ENCODE assay signal across 28 cellular contexts in the genomic region with DNA sequence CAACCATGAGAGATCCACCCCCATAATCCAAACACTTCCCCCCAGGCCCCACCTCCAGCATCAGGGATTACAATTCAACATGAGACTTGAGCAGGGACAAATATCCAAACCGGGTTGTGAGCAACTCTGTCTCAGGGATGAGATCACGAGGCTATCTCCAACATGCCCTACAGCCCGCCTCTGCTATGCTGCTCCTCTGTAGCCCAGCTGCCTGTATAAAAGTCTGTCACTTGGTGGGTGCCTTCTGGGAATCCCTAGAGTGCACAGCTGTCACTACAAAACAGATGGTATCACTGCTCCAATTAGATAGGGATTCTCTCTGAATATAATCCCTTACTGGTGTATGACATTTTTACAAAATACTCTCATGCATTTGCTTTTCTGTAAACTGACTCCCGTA.
DNase-seq lines count a peak whose midpoint lies in the region; ATAC-seq and TF ChIP-seq lines count a peak whose summit lies in the region.
"Had no signal": no experiment of that assay in that cellular context is flagged by ENCODE, and none has a peak within 500 bp of the region (broad histone marks: within the 10 kb centered on the region; RNA-seq: fewer than 3 reads in every experiment).

No MANE protein-coding gene starts in this region.

- ATAC-seq in IMR-90 (ENCODE audit: low read depth): peak; percentile 55; the same call in 1 of the 2 replicates
- ATAC-seq: activated T-cell treated with anti-CD3 and anti-CD28 coated beads, Interleukin-2, amount 50 U/mL, for 4 hours; left colon; WTC11 had no signal

- intact Hi-C loops in IMR-90 (cut with micrococcal nuclease): no loop called here
- intact Hi-C loops in activated T-helper 2 cell treated with anti-CD3 and anti-CD28 coated beads, Interferon-gamma antibody, Interleukin-2, Interleukin-4, amounts not matched to agents 10 μg/mL and 5 μg/mL and 100 μg/mL, durations not matched to agents 14 hours and 24 hours and 36 hours (cut with micrococcal nuclease): no loop called here

- H2BK15ac ChIP-seq in IMR-90 (ENCODE audit: low read depth, low read length): no peak overlapping the region

- no peaks in the 10 kb centered on the region for H3K36me3 ChIP-seq in IMR-90 (ENCODE audit: control insufficient read depth, insufficient read depth, low read length)
- no peaks in the 10 kb centered on the region for H3K36me3 ChIP-seq in WERI-Rb-1
- H3K36me3 ChIP-seq: BLaER1 treated with 17β-estradiol and CSF1 and Interleukin-3, amounts not matched to agents 10 nM and 100 nM; HAP-1; stomach; thyroid gland had no signal

- H3K4me2 ChIP-seq in IMR-90 (ENCODE audit: low read depth, low read length): no peak overlapping the region

- H3K9me3 Mint-ChIP-seq in activated T-helper 2 cell treated with anti-CD3 and anti-CD28 coated beads, Interferon-gamma antibody, Interleukin-2, Interleukin-4, amounts not matched to agents 10 μg/mL and 5 μg/mL and 100 μg/mL, durations not matched to agents 14 hours and 24 hours and 36 hours: no peaks in the 10 kb centered on the region
- H3K9me3 Mint-ChIP-seq: activated CD4-positive, alpha-beta T cell treated with anti-CD3 and anti-CD28 coated beads, Interleukin-2, amount 10 ng/mL, durations not matched to agents 7 days and 5 days; activated T-cell treated with anti-CD3 and anti-CD28 coated beads, Interleukin-2, amount 50 U/mL, for 4 hours; immature natural killer cell; WTC11 had no signal

- no peak overlapping the region for H2BK5ac ChIP-seq in IMR-90 (ENCODE audit: low read depth, low read length, poor library complexity, severe bottlenecking)

- H3K27me3 Mint-ChIP-seq in activated T-helper 2 cell treated with anti-CD3 and anti-CD28 coated beads, Interferon-gamma antibody, Interleukin-2, Interleukin-4, amounts not matched to agents 10 μg/mL and 5 μg/mL and 100 μg/mL, durations not matched to agents 14 hours and 24 hours and 36 hours (ENCODE audit: low read depth): peaks cover 2% of the 10 kb centered on the region

- no peak for TF ChIP-seq RAD21 in IMR-90 (IDR thresholded peaks at IDR 0.05; ENCODE audit: low read length)

- H3K18ac ChIP-seq in IMR-90 (ENCODE audit: low read depth, low read length): no peak overlapping the region

- dilution Hi-C loops in IMR-90 (cut with HindIII; ENCODE audit: low sequenced_read_pairs, unreplicated experiment): no loop called here

- H3K9me3 ChIP-seq in IMR-90 (ENCODE audit: control insufficient read depth, insufficient read depth, low read length) (no peaks in the 10 kb centered on the region), WERI-Rb-1 (ENCODE audit: severe bottlenecking) (no peaks in the 10 kb centered on the region)
- H3K9me3 ChIP-seq: BLaER1 treated with 17β-estradiol and CSF1 and Interleukin-3, amounts not matched to agents 10 nM and 100 nM; HAP-1; stomach; thyroid gland had no signal

- H3K79me1 ChIP-seq in IMR-90 (ENCODE audit: low read depth in 1 of 2, low read length in 2 of 2): no peaks in the 10 kb centered on the region

- no peak overlapping the region for H3K27ac Mint-ChIP-seq in activated T-helper 2 cell treated with anti-CD3 and anti-CD28 coated beads, Interferon-gamma antibody, Interleukin-2, Interleukin-4, amounts not matched to agents 10 μg/mL and 5 μg/mL and 100 μg/mL, durations not matched to agents 14 hours and 24 hours and 36 hours
- H3K27ac Mint-ChIP-seq: activated CD4-positive, alpha-beta T cell treated with anti-CD3 and anti-CD28 coated beads, Interleukin-2, amount 10 ng/mL, durations not matched to agents 7 days and 5 days; immature natural killer cell; WTC11 had no signal

- no peak overlapping the region for H2AK5ac ChIP-seq in IMR-90 (ENCODE audit: low read depth, low read length)

- no peaks in the 10 kb centered on the region for H4K20me1 ChIP-seq in IMR-90 (ENCODE audit: insufficient read depth, low read length)
- H4K20me1 ChIP-seq: BLaER1 treated with 17β-estradiol and CSF1 and Interleukin-3, amounts not matched to agents 10 nM and 100 nM had no signal

- no peak overlapping the region for H3K23ac ChIP-seq in IMR-90 (ENCODE audit: low read depth, low read length)

- BruUV-seq in IMR-90 (replicated peaks; lab: Mats Ljungman, UMichigan): no TSS peak

- no peak overlapping the region for H2AFZ ChIP-seq in IMR-90 (replicated peaks; ENCODE audit: low read length, poor library complexity)
- H2AFZ ChIP-seq: parathyroid adenoma had no signal

- H4K5ac ChIP-seq in IMR-90 (ENCODE audit: low read depth, low read length): no peak overlapping the region

- H3K56ac ChIP-seq in IMR-90 (ENCODE audit: extremely low read depth, insufficient read depth, low read length): no peak overlapping the region

- H4K91ac ChIP-seq in IMR-90 (ENCODE audit: insufficient read depth, low read depth, low read length): no peak overlapping the region

- no peak overlapping the region for H2BK120ac ChIP-seq in IMR-90 (ENCODE audit: low read depth, low read length)

- in situ Hi-C loops in IMR-90 (cut with MboI; ENCODE audit: low sequenced_read_pairs): no loop called here

- no peak overlapping the region for H2AK9ac ChIP-seq in IMR-90 (replicated peaks; ENCODE audit: low read depth, low read length, poor library complexity)

- no CpG with 5 or more reads among the region's 4 CpGs for WGBS in IMR-90 (ENCODE audit: extremely low coverage in 2 of 2, insufficient read length in 1 of 2), 2 experiments

- H3K4ac ChIP-seq in IMR-90 (ENCODE audit: low read depth, low read length): no peak overlapping the region

- no peak for TF ChIP-seq CTCF in IMR-90 (conservative IDR thresholded peaks at IDR 0.05; ENCODE audit: low read depth, low read length)
- no peak for TF ChIP-seq CTCF in WERI-Rb-1 (IDR thresholded peaks at IDR 0.05; ENCODE audit: low read depth, low read length)

- no peak overlapping the region for H3K4me3 Mint-ChIP-seq in activated T-helper 2 cell treated with anti-CD3 and anti-CD28 coated beads, Interferon-gamma antibody, Interleukin-2, Interleukin-4, amounts not matched to agents 10 μg/mL and 5 μg/mL and 100 μg/mL, durations not matched to agents 14 hours and 24 hours and 36 hours (ENCODE audit: low read depth)
- H3K4me3 Mint-ChIP-seq: activated CD4-positive, alpha-beta T cell treated with anti-CD3 and anti-CD28 coated beads, Interleukin-2, amount 10 ng/mL, durations not matched to agents 7 days and 5 days; activated T-cell treated with anti-CD3 and anti-CD28 coated beads, Interleukin-2, amount 50 U/mL, for 4 hours; immature natural killer cell; WTC11 had no signal

- CTCF ChIA-PET in IMR-90 (lab: Yijun Ruan, JAX): no interaction called here

- H4K8ac ChIP-seq in IMR-90 (ENCODE audit: low read depth in 2 of 2, low read length in 2 of 2): no peak overlapping the region

- no peaks in the 10 kb centered on the region for H3K9me1 ChIP-seq in IMR-90 (ENCODE audit: insufficient read depth, low read length)

- POLR2A ChIA-PET in IMR-90 (lab: Charles Lee; ENCODE audit: unreplicated experiment): no interaction called here

- no peak overlapping the region for H3K9ac ChIP-seq in IMR-90 (ENCODE audit: low read depth, low read length)
- H3K9ac ChIP-seq: BLaER1 treated with 17β-estradiol and CSF1 and Interleukin-3, amounts not matched to agents 10 nM and 100 nM; parathyroid adenoma had no signal

- H3K14ac ChIP-seq in IMR-90 (replicated peaks; ENCODE audit: low read depth, low read length): no peak overlapping the region

- H2BK20ac ChIP-seq in IMR-90 (ENCODE audit: low read depth, low read length): no peak overlapping the region

- H3K4me1 ChIP-seq in IMR-90 (ENCODE audit: control insufficient read depth, insufficient read depth, low read length): peaks cover 12% of the 10 kb centered on the region
- H3K4me1 ChIP-seq: HAP-1, parathyroid adenoma, stomach had no signal

- no peaks in the 10 kb centered on the region for H3K4me1 Mint-ChIP-seq in activated T-helper 2 cell treated with anti-CD3 and anti-CD28 coated beads, Interferon-gamma antibody, Interleukin-2, Interleukin-4, amounts not matched to agents 10 μg/mL and 5 μg/mL and 100 μg/mL, durations not matched to agents 14 hours and 24 hours and 36 hours (ENCODE audit: low read depth)
- H3K4me1 Mint-ChIP-seq: activated CD4-positive, alpha-beta T cell treated with anti-CD3 and anti-CD28 coated beads, Interleukin-2, amount 10 ng/mL, durations not matched to agents 7 days and 5 days; immature natural killer cell had no signal

- H3K36me3 Mint-ChIP-seq in activated T-helper 2 cell treated with anti-CD3 and anti-CD28 coated beads, Interferon-gamma antibody, Interleukin-2, Interleukin-4, amounts not matched to agents 10 μg/mL and 5 μg/mL and 100 μg/mL, durations not matched to agents 14 hours and 24 hours and 36 hours (ENCODE audit: low read depth): no peaks in the 10 kb centered on the region
- H3K36me3 Mint-ChIP-seq: immature natural killer cell, WTC11 had no signal

- DNase-seq in IMR-90 (no peak), NCI-H2171 (lab: John Stamatoyannopoulos, UW) (peak; percentile 56), WERI-Rb-1 (peak; percentile 76), retina (peak; percentile 16), NCI-H748 treated with DMSO at 0.1 percent for 48 hours (lab: John Stamatoyannopoulos, UW) (no peak)
- DNase-seq in activated CD8-positive, alpha-beta memory T cell treated with anti-CD3 and anti-CD28 coated beads, Interleukin-2, amount 50 U/mL, for 4 hours: no peak
- DNase-seq in activated T-helper 2 cell treated with anti-CD3 and anti-CD28 coated beads, Interferon-gamma antibody, Interleukin-2, Interleukin-4, amounts not matched to agents 10 μg/mL and 5 μg/mL and 100 μg/mL, durations not matched to agents 14 hours and 24 hours and 36 hours (ENCODE audit: low spot score): no peak
- DNase-seq: activated CD4-positive, alpha-beta T cell treated with anti-CD3 and anti-CD28 coated beads, Interleukin-2, amount 10 ng/mL, durations not matched to agents 7 days and 5 days; activated naive CD4-positive, alpha-beta T cell treated with Interleukin-2 at 50 U/mL for 16 hours; activated T-cell treated with anti-CD3 and anti-CD28 coated beads, Interleukin-2, amount 50 U/mL, for 4 hours; caudate nucleus; effector CD8-positive, alpha-beta T cell; GDM1; immature natural killer cell; Kasumi-1; left colon; mammary epithelial cell; NCI-H146; right cardiac atrium; stimulated activated CD4-positive, alpha-beta T cell treated with anti-CD3 and anti-CD28 coated beads, Interleukin-4, amount 100 ng/mL, for 1 hour; stomach; T1000; thyroid gland had no signal

- H3K27ac ChIP-seq in IMR-90 (ENCODE audit: insufficient read depth, low read length) (no peak overlapping the region), WERI-Rb-1 (peak overlapping the region; percentile 66)
- H3K27ac ChIP-seq: BLaER1 treated with 17β-estradiol and CSF1 and Interleukin-3, amounts not matched to agents 10 nM and 100 nM; coronary artery; parathyroid adenoma; stomach; thyroid gland had no signal

- H3K4me3 ChIP-seq in IMR-90 (ENCODE audit: insufficient read depth, low read depth, low read length) (no peak overlapping the region), WERI-Rb-1 (ENCODE audit: low read depth, low read length) (no peak overlapping the region)
- H3K4me3 ChIP-seq: BLaER1 treated with 17β-estradiol and CSF1 and Interleukin-3, amounts not matched to agents 10 nM and 100 nM; coronary artery; HAP-1; stomach; thyroid gland had no signal

- no peak for TF ChIP-seq POLR2A in IMR-90 (IDR thresholded peaks at IDR 0.05; ENCODE audit: low read depth, low read length)

- H3K27me3 ChIP-seq in IMR-90 (ENCODE audit: control insufficient read depth, insufficient read depth, low read length) (no peaks in the 10 kb centered on the region), WERI-Rb-1 (ENCODE audit: insufficient read depth, low read depth, severe bottlenecking) (no peaks in the 10 kb centered on the region)
- H3K27me3 ChIP-seq: BLaER1 treated with 17β-estradiol and CSF1 and Interleukin-3, amounts not matched to agents 10 nM and 100 nM; stomach; thyroid gland had no signal

Comparison
In these comparisons a context has a peak if more than half of its experiments do, and no peak if none do; other contexts are left out.
1. DNase-seq: peak in NCI-H2171 (single experiment), WERI-Rb-1 (single experiment) and retina (single experiment); none in IMR-90 (single experiment), activated CD8-positive, alpha-beta memory T cell treated with anti-CD3 and anti-CD28 coated beads, Interleukin-2, amount 50 U/mL, for 4 hours (single experiment), activated T-helper 2 cell treated with anti-CD3 and anti-CD28 coated beads, Interferon-gamma antibody, Interleukin-2, Interleukin-4, amounts not matched to agents 10 μg/mL and 5 μg/mL and 100 μg/mL, durations not matched to agents 14 hours and 24 hours and 36 hours (single experiment) and NCI-H748 treated with DMSO at 0.1 percent for 48 hours (single experiment).